10 cellular contexts compared by ENCODE assay signal in genomic region chr17:37824534-37825485, GRCh38.
DNase-seq lines count a peak whose midpoint lies in the region; ATAC-seq, FAIRE-seq and TF ChIP-seq lines count a peak whose summit lies in the region.
"Had no signal": no experiment of that assay in that cellular context is flagged by ENCODE, and none has a peak within 500 bp of the region (broad histone marks: within the 10 kb centered on the region; RNA-seq: fewer than 3 reads in every experiment).

No MANE protein-coding gene starts in this region.

- no peak overlapping the region for H2AFZ ChIP-seq in SU-DHL-6 (ENCODE audit: low read depth, low read length, severe bottlenecking)

- peak; percentile 81 for DNase-seq in AG10803 (ENCODE audit: low read depth)
- DNase-seq in HFFc6: peak; percentile 62
- peak; percentile 50 for DNase-seq in iPS-NIHi11 (ENCODE audit: low spot score)
- DNase-seq in aorta: no peak
- DNase-seq in ecto neural progenitor cell (ENCODE audit: low spot score): no peak
- no peak for DNase-seq in GM12891 (ENCODE audit: insufficient read length, low spot score)
- DNase-seq in activated T-cell treated with anti-CD3 and anti-CD28 coated beads, Interleukin-2, amount 50 U/mL, for 72 hours: no peak
- DNase-seq: occipital lobe had no signal

- intact Hi-C loops in aorta (cut with DNase I): no loop called here

- H3K4me2 ChIP-seq in SU-DHL-6 (ENCODE audit: low read depth, low read length, poor library complexity, severe bottlenecking): peak overlapping the region; percentile 22

- H3K27me3 ChIP-seq in SU-DHL-6 (ENCODE audit: low read length): no peaks in the 10 kb centered on the region
- H3K27me3 ChIP-seq in aorta (ENCODE audit: control insufficient read depth in 1 of 2, insufficient read depth in 2 of 2, low read length in 1 of 2): no peaks in the 10 kb centered on the region
- H3K27me3 ChIP-seq: suprapubic skin had no signal

- no peak for TF ChIP-seq POLR2A in GM12891 (IDR thresholded peaks at IDR 0.05; ENCODE audit: low read depth, low read length)

- 66 to 68% methylated on average over 13 of the region's 13 CpGs for WGBS in aorta, 2 donors

- H4K20me1 ChIP-seq in SU-DHL-6 (ENCODE audit: low read depth, low read length): no peaks in the 10 kb centered on the region

- H3K36me3 ChIP-seq in SU-DHL-6 (ENCODE audit: low read length): no peaks in the 10 kb centered on the region
- H3K36me3 ChIP-seq in aorta (ENCODE audit: control insufficient read depth in 1 of 2, insufficient read depth in 2 of 2, low read length in 1 of 2): no peaks in the 10 kb centered on the region
- H3K36me3 ChIP-seq: suprapubic skin had no signal

- H3K9ac ChIP-seq in SU-DHL-6 (ENCODE audit: low read length): peak overlapping the region; percentile 21; the same call in 1 of the 2 replicates

- H3K27ac ChIP-seq in SU-DHL-6 (ENCODE audit: low read depth, low read length) (peak overlapping the region; percentile 77), aorta (ENCODE audit: low read depth in 1 of 2, low read length in 2 of 2) (no peak overlapping the region)
- H3K27ac ChIP-seq: suprapubic skin had no signal

- H3K9me3 ChIP-seq in SU-DHL-6 (ENCODE audit: insufficient read depth, low read length) (no peaks in the 10 kb centered on the region), aorta (ENCODE audit: control insufficient read depth, low read length) (no peaks in the 10 kb centered on the region)
- H3K9me3 ChIP-seq: suprapubic skin had no signal

- peaks cover 52% of the 10 kb centered on the region for H3K4me1 Mint-ChIP-seq in HFFc6 (ENCODE audit: low read depth)
- H3K4me1 Mint-ChIP-seq in activated T-cell treated with anti-CD3 and anti-CD28 coated beads, Interleukin-2, amount 50 U/mL, for 72 hours (ENCODE audit: low read depth): peaks cover 21% of the 10 kb centered on the region

- H3K9me2 ChIP-seq in SU-DHL-6 (replicated peaks; ENCODE audit: insufficient read depth, low read length): no peaks in the 10 kb centered on the region

- TF ChIP-seq CTCF in AG10803 (conservative IDR thresholded peaks at IDR 0.05; ENCODE audit: low read length) (no peak), HFFc6 (IDR thresholded peaks at IDR 0.05) (no peak), SU-DHL-6 (IDR thresholded peaks at IDR 0.05; ENCODE audit: insufficient read depth, low read length, poor library complexity, severe bottlenecking) (no peak)

- no peaks in the 10 kb centered on the region for H3K27me3 Mint-ChIP-seq in HFFc6 (ENCODE audit: insufficient read depth)
- H3K27me3 Mint-ChIP-seq in activated T-cell treated with anti-CD3 and anti-CD28 coated beads, Interleukin-2, amount 50 U/mL, for 72 hours (ENCODE audit: low read depth): peaks cover 20% of the 10 kb centered on the region

- H3K79me2 ChIP-seq in SU-DHL-6 (ENCODE audit: insufficient read depth, low read length): no peaks in the 10 kb centered on the region

- no peak overlapping the region for H3K4me3 ChIP-seq in AG10803 (ENCODE audit: low read length)
- H3K4me3 ChIP-seq in SU-DHL-6 (ENCODE audit: insufficient read depth, low read length, poor library complexity, severe bottlenecking): no peak overlapping the region
- no peak overlapping the region for H3K4me3 ChIP-seq in aorta (ENCODE audit: low read length in 2 of 2)
- H3K4me3 ChIP-seq: suprapubic skin had no signal

- H3K9me3 Mint-ChIP-seq in HFFc6: no peaks in the 10 kb centered on the region
- H3K9me3 Mint-ChIP-seq in activated T-cell treated with anti-CD3 and anti-CD28 coated beads, Interleukin-2, amount 50 U/mL, for 72 hours: no peaks in the 10 kb centered on the region

- peak overlapping the region; percentile 76 for H3K27ac Mint-ChIP-seq in HFFc6
- no peak overlapping the region for H3K27ac Mint-ChIP-seq in activated T-cell treated with anti-CD3 and anti-CD28 coated beads, Interleukin-2, amount 50 U/mL, for 72 hours

- ATAC-seq in aorta (ENCODE audit: low FRiP score): no peak
- no peak for ATAC-seq in activated T-cell treated with anti-CD3 and anti-CD28 coated beads, Interleukin-2, amount 50 U/mL, for 72 hours (replicated peaks in 1 of 2)

- no peaks in the 10 kb centered on the region for H3K4me1 ChIP-seq in aorta (ENCODE audit: control insufficient read depth in 1 of 2, insufficient read depth in 2 of 2, low read length in 2 of 2)

- FAIRE-seq in GM12891 (lab: Jason Lieb, UNC): no peak

- H3F3A ChIP-seq in SU-DHL-6 (ENCODE audit: insufficient read depth): peaks cover 22% of the 10 kb centered on the region

- H3K4me3 Mint-ChIP-seq in HFFc6: no peak overlapping the region
- H3K4me3 Mint-ChIP-seq in activated T-cell treated with anti-CD3 and anti-CD28 coated beads, Interleukin-2, amount 50 U/mL, for 72 hours: no peak overlapping the region

- H3K36me3 Mint-ChIP-seq in HFFc6 (ENCODE audit: low read depth): no peaks in the 10 kb centered on the region
- H3K36me3 Mint-ChIP-seq in activated T-cell treated with anti-CD3 and anti-CD28 coated beads, Interleukin-2, amount 50 U/mL, for 72 hours (ENCODE audit: insufficient read depth in 2 of 2): no peaks in the 10 kb centered on the region

TF ChIP-seq in GM12891, 5 proteins besides CTCF, POLR2A, EP300 and RAD21:
- TF ChIP-seq POU2F2 (IDR thresholded peaks at IDR 0.05; ENCODE audit: low read depth, low read length) (no peak), PAX5 (IDR thresholded peaks at IDR 0.05; ENCODE audit: insufficient read depth, low read length, severe bottlenecking) (no peak)

Comparison
In these comparisons a context has a peak if more than half of its experiments do, and no peak if none do; other contexts are left out.
1. DNase-seq: peak in AG10803 (single experiment), HFFc6 (single experiment) and iPS-NIHi11 (single experiment); none in aorta (0 of 2), ecto neural progenitor cell (single experiment), GM12891 (single experiment) and activated T-cell treated with anti-CD3 and anti-CD28 coated beads, Interleukin-2, amount 50 U/mL, for 72 hours (0 of 2).